In genomic region chr3:18425641-18426403, GRCh38 we compare ENCODE assay signal across 8 cellular contexts. TPM values are rescaled to one million over a fixed set of nuclear protein-coding genes. Genes with fewer than 3 reads are reported as not detected.
DNase-seq lines count a peak whose midpoint lies in the region; TF ChIP-seq lines count a peak whose summit lies in the region.

No MANE protein-coding gene starts in this region.

- H3K4me3 ChIP-seq in fibroblast of villous mesenchyme (ENCODE audit: low read depth, low read length) (peak overlapping the region; percentile 71), osteoblast (ENCODE audit: insufficient read depth, low read length) (peak overlapping the region; percentile 88), tibial nerve (peak overlapping the region; percentile 76 to 88 (median 85))

- H3K27ac ChIP-seq in osteoblast (ENCODE audit: low read depth, low read length), result no peak overlapping the region
- H3K27ac ChIP-seq in tibial nerve, result peak overlapping the region; percentile 86 to 96 (median 94)

- no peak for TF ChIP-seq CTCF in fibroblast of villous mesenchyme (IDR thresholded peaks at IDR 0.05; ENCODE audit: insufficient read depth, low read depth, low read length)
- TF ChIP-seq CTCF in osteoblast (IDR thresholded peaks at IDR 0.05; ENCODE audit: extremely low read depth, low read depth, low read length), result no peak
- TF ChIP-seq CTCF in tibial nerve (IDR thresholded peaks at IDR 0.05), result no peak

- H3K36me3 ChIP-seq in osteoblast (ENCODE audit: insufficient read depth, low read length) (no peaks in the 10 kb centered on the region), tibial nerve (peaks cover 0 to under 1% (median 0%) of the 10 kb centered on the region in 3 donors)

- H3K79me2 ChIP-seq in osteoblast (ENCODE audit: insufficient read depth, low read length), result no peaks in the 10 kb centered on the region

- no peak for TF ChIP-seq EP300 in tibial nerve (IDR thresholded peaks at IDR 0.05)

- no peaks in the 10 kb centered on the region for H4K20me1 ChIP-seq in osteoblast (ENCODE audit: insufficient read depth, low read length)

- no peaks in the 10 kb centered on the region for H3K9me3 Mint-ChIP-seq in activated T-helper 1 cell treated with anti-CD3 and anti-CD28 coated beads, Interleukin-12 subunit alpha, Interleukin-12 subunit beta, Interleukin-2, Interleukin-4 antibody, amounts not matched to agents 30 ng/mL and 10 ng/mL and 1 ng/mL, durations not matched to agents 14 hours and 24 hours and 36 hours

- TF ChIP-seq POLR2A in tibial nerve (IDR thresholded peaks at IDR 0.05), result no peak

- H3K27ac Mint-ChIP-seq in activated T-helper 1 cell treated with anti-CD3 and anti-CD28 coated beads, Interleukin-12 subunit alpha, Interleukin-12 subunit beta, Interleukin-2, Interleukin-4 antibody, amounts not matched to agents 30 ng/mL and 10 ng/mL and 1 ng/mL, durations not matched to agents 14 hours and 24 hours and 36 hours, result peak overlapping the region; percentile 94

- peaks cover 10% of the 10 kb centered on the region for H3K27me3 ChIP-seq in osteoblast (ENCODE audit: insufficient read depth, low read length)
- no peaks in the 10 kb centered on the region for H3K27me3 ChIP-seq in tibial nerve

- H3K4me3 Mint-ChIP-seq in activated T-helper 1 cell treated with anti-CD3 and anti-CD28 coated beads, Interleukin-12 subunit alpha, Interleukin-12 subunit beta, Interleukin-2, Interleukin-4 antibody, amounts not matched to agents 30 ng/mL and 10 ng/mL and 1 ng/mL, durations not matched to agents 14 hours and 24 hours and 36 hours, result peak overlapping the region; percentile 91

- peaks cover 72% of the 10 kb centered on the region for H3K4me1 Mint-ChIP-seq in activated T-helper 1 cell treated with anti-CD3 and anti-CD28 coated beads, Interleukin-12 subunit alpha, Interleukin-12 subunit beta, Interleukin-2, Interleukin-4 antibody, amounts not matched to agents 30 ng/mL and 10 ng/mL and 1 ng/mL, durations not matched to agents 14 hours and 24 hours and 36 hours (ENCODE audit: low read depth)

- H3K36me3 Mint-ChIP-seq in activated T-helper 1 cell treated with anti-CD3 and anti-CD28 coated beads, Interleukin-12 subunit alpha, Interleukin-12 subunit beta, Interleukin-2, Interleukin-4 antibody, amounts not matched to agents 30 ng/mL and 10 ng/mL and 1 ng/mL, durations not matched to agents 14 hours and 24 hours and 36 hours (ENCODE audit: low read depth), result peaks cover 71% of the 10 kb centered on the region

- H3K9me3 ChIP-seq in osteoblast (ENCODE audit: low read depth, low read length) (no peaks in the 10 kb centered on the region), tibial nerve (no peaks in the 10 kb centered on the region)

- intact Hi-C loops in activated T-helper 1 cell treated with anti-CD3 and anti-CD28 coated beads, Interleukin-12 subunit alpha, Interleukin-12 subunit beta, Interleukin-2, Interleukin-4 antibody, amounts not matched to agents 30 ng/mL and 10 ng/mL and 1 ng/mL, durations not matched to agents 14 hours and 24 hours and 36 hours (cut with micrococcal nuclease), result loop anchor here (1.0 to 10.0 kb wide), 5 partner anchors 9 to 1911 kb away; partner anchors contain the start of gene RFTN1

- H3K4me1 ChIP-seq in osteoblast (ENCODE audit: insufficient read depth, low read length) (no peaks in the 10 kb centered on the region), tibial nerve (peaks cover 0 to 19% (median 6%) of the 10 kb centered on the region in 4 donors)

- peak overlapping the region; percentile 87 for H3K4me2 ChIP-seq in osteoblast (ENCODE audit: insufficient read depth, low read length)

- DNase-seq in NCI-H2081 (lab: John Stamatoyannopoulos, UW) (peak; percentile 80 to 89), NCI-H2081 treated with DMSO at 0.1 percent for 48 hours (lab: John Stamatoyannopoulos, UW) (no peak), NOMO-1 treated with DMSO at 0.1 percent for 48 hours (lab: John Stamatoyannopoulos, UW; ENCODE audit: unreplicated experiment) (peak; percentile 62), fibroblast of villous mesenchyme (ENCODE audit: low read depth) (no peak), osteoblast (ENCODE audit: insufficient read length, low spot score, missing footprints) (no peak), tibial nerve (ENCODE audit: low spot score in 2 of 2) (no peak), ACHN (no peak)
- peak; percentile 65 for DNase-seq in activated T-helper 1 cell treated with anti-CD3 and anti-CD28 coated beads, Interleukin-12 subunit alpha, Interleukin-12 subunit beta, Interleukin-2, Interleukin-4 antibody, amounts not matched to agents 30 ng/mL and 10 ng/mL and 1 ng/mL, durations not matched to agents 14 hours and 24 hours and 36 hours (ENCODE audit: low spot score)

- 1 to 2% methylated on average over 51 of the region's 51 CpGs for WGBS in tibial nerve, 2 donors

- H3K27me3 Mint-ChIP-seq in activated T-helper 1 cell treated with anti-CD3 and anti-CD28 coated beads, Interleukin-12 subunit alpha, Interleukin-12 subunit beta, Interleukin-2, Interleukin-4 antibody, amounts not matched to agents 30 ng/mL and 10 ng/mL and 1 ng/mL, durations not matched to agents 14 hours and 24 hours and 36 hours (ENCODE audit: insufficient read depth), result peaks cover 6% of the 10 kb centered on the region

- H2AFZ ChIP-seq in osteoblast (ENCODE audit: low read length), result peak overlapping the region; percentile 82

- in situ Hi-C loops in ACHN (cut with HindIII; ENCODE audit: low pct_ligation_motif_present, low pct_unique_long_range_greater_than_20kb, low sequenced_read_pairs), result no loop called here

RNA-seq across cellular contexts. Expression of gene SATB1, which starts 0.7 kb away (rescaled TPM):
- 679 and 686 TPM in 2 replicates for total RNA-seq in activated T-helper 1 cell treated with anti-CD3 and anti-CD28 coated beads, Interleukin-12 subunit alpha, Interleukin-12 subunit beta, Interleukin-2, Interleukin-4 antibody, amounts not matched to agents 30 ng/mL and 10 ng/mL and 1 ng/mL, durations not matched to agents 14 hours and 24 hours and 36 hours
- 13.5 and 17.7 TPM in 2 replicates for total RNA-seq in fibroblast of villous mesenchyme
- total RNA-seq in osteoblast, result 29.0 and 35.7 TPM in 2 replicates
- 10 to 100 TPM; 28.5 to 48.5 (median 42.8) TPM for total RNA-seq in tibial nerve

Comparison
In these comparisons a context has a peak if more than half of its experiments do, and no peak if none do; other contexts are left out.
1. DNase-seq: peak in NCI-H2081 (2 of 2), NOMO-1 treated with DMSO at 0.1 percent for 48 hours (single experiment) and activated T-helper 1 cell treated with anti-CD3 and anti-CD28 coated beads, Interleukin-12 subunit alpha, Interleukin-12 subunit beta, Interleukin-2, Interleukin-4 antibody, amounts not matched to agents 30 ng/mL and 10 ng/mL and 1 ng/mL, durations not matched to agents 14 hours and 24 hours and 36 hours (single experiment); none in NCI-H2081 treated with DMSO at 0.1 percent for 48 hours (single experiment), fibroblast of villous mesenchyme (single experiment), osteoblast (single experiment), tibial nerve (0 of 2) and ACHN (single experiment).
2. RNA of gene SATB1, which starts 0.7 kb away (total RNA-seq): 679 to 686 TPM in activated T-helper 1 cell treated with anti-CD3 and anti-CD28 coated beads, Interleukin-12 subunit alpha, Interleukin-12 subunit beta, Interleukin-2, Interleukin-4 antibody, amounts not matched to agents 30 ng/mL and 10 ng/mL and 1 ng/mL, durations not matched to agents 14 hours and 24 hours and 36 hours; 28.5 to 48.5 TPM in tibial nerve, 29.0 to 35.7 TPM in osteoblast and 13.5 to 17.7 TPM in fibroblast of villous mesenchyme; every median in the first group is over 10 times any median in the second.
3. Peak in every context shown above with its lines, with median percentiles within 50 percentile points of each other: H3K4me3 ChIP-seq.